Comparison of ENCODE assay signal across 8 cellular contexts in genomic region chrX:53684415-53685192, GRCh38. TPM values are rescaled to one million over a fixed set of nuclear protein-coding genes. Genes with fewer than 3 reads are reported as not detected.
DNase-seq lines count a peak whose midpoint lies in the region; ATAC-seq, FAIRE-seq and TF ChIP-seq lines count a peak whose summit lies in the region.

No MANE protein-coding gene starts in this region.

- ATAC-seq in GM18520 (IDR thresholded peaks at IDR 0.05; ENCODE audit: unreplicated experiment) = no peak

- DNase-seq in ACHN (peak; percentile 7), GM19239 (ENCODE audit: insufficient read length, low spot score) (no peak), endothelial cell of umbilical vein (ENCODE audit: low read depth, low spot score) (no peak), SIG-M5 treated with dmso at 0.1 percent for 504 hours (lab: John Stamatoyannopoulos, UW; ENCODE audit: unreplicated experiment) (no peak), NOMO-1 treated with dmso at 0.1 percent for 144 hours (lab: John Stamatoyannopoulos, UW; ENCODE audit: unreplicated experiment) (no peak)

- H3K4me1 ChIP-seq in endothelial cell of umbilical vein (ENCODE audit: control insufficient read depth, extremely low read depth, insufficient read depth, low read length) = peaks cover 23% of the 10 kb centered on the region
- no peaks in the 10 kb centered on the region for H3K4me1 ChIP-seq in parathyroid adenoma

- intact Hi-C loops in endothelial cell of umbilical vein (cut with micrococcal nuclease) = loop anchor here (1.0 to 10.0 kb wide), 5 partner anchors 262 to 1480 kb away; partner anchors contain the start of genes FAM120C, MAGED2, PHF8 and RIBC1

- H3K27me3 ChIP-seq in endothelial cell of umbilical vein (ENCODE audit: control insufficient read depth in 2 of 2, insufficient read depth in 2 of 2, low read length in 2 of 2) (no peaks in the 10 kb centered on the region), parathyroid adenoma (ENCODE audit: control insufficient read depth, insufficient read depth, low read length) (no peaks in the 10 kb centered on the region)

- no peak overlapping the region for H2AFZ ChIP-seq in endothelial cell of umbilical vein (ENCODE audit: low read depth, low read length)
- H2AFZ ChIP-seq in parathyroid adenoma = peak overlapping the region; percentile 68

- H3K27ac ChIP-seq in endothelial cell of umbilical vein (ENCODE audit: insufficient read depth, low read depth, low read length) = peak overlapping the region; percentile 72
- H3K27ac ChIP-seq in parathyroid adenoma = peak overlapping the region; percentile 98

- H3K9me3 ChIP-seq in endothelial cell of umbilical vein (replicated peaks; ENCODE audit: control insufficient read depth, insufficient read depth, low read length) (no peaks in the 10 kb centered on the region), parathyroid adenoma (ENCODE audit: control insufficient read depth, low read length) (no peaks in the 10 kb centered on the region)

- in situ Hi-C loops in ACHN (cut with HindIII; ENCODE audit: low pct_ligation_motif_present, low pct_unique_long_range_greater_than_20kb, low sequenced_read_pairs) = no loop called here

- CTCF ChIA-PET in endothelial cell of umbilical vein (lab: Charles Lee) = interaction anchor here (1.7 kb wide), 1 partner anchor 10 kb away, joined by 5 read pairs; no protein-coding TSS in a partner anchor

- no TSS peak for BruUV-seq in endothelial cell of umbilical vein (replicated peaks; lab: Mats Ljungman, UMichigan)

- H3K79me2 ChIP-seq in endothelial cell of umbilical vein (ENCODE audit: control insufficient read depth, insufficient read depth, low read length) (peaks cover 49% of the 10 kb centered on the region), parathyroid adenoma (peaks cover 2% of the 10 kb centered on the region)

- peak overlapping the region; percentile 40 to 77 (median 40) for H3K4me3 ChIP-seq in endothelial cell of umbilical vein (replicated peaks in 1 of 3; ENCODE audit: insufficient read depth in 1 of 3, low read depth in 1 of 3, low read length in 3 of 3)
- peak overlapping the region; percentile 74 for H3K4me3 ChIP-seq in parathyroid adenoma (ENCODE audit: low read depth, low read length)

- peak overlapping the region; percentile 98 for H3K4me2 ChIP-seq in endothelial cell of umbilical vein (ENCODE audit: insufficient read depth, low read length)
- peak overlapping the region; percentile 80 for H3K4me2 ChIP-seq in parathyroid adenoma (ENCODE audit: low read length)

- dilution Hi-C loops in endothelial cell of umbilical vein (cut with MboI; ENCODE audit: extremely low pct_ligation_motif_present, low sequenced_read_pairs) = no loop called here

- TF ChIP-seq CTCF in endothelial cell of umbilical vein (IDR thresholded peaks at IDR 0.05; ENCODE audit: extremely low read depth in 1 of 2, insufficient read depth in 1 of 2, low read depth in 1 of 2, low read length in 2 of 2) = no peak
- TF ChIP-seq CTCF in parathyroid adenoma (IDR thresholded peaks at IDR 0.05) = no peak

- TF ChIP-seq POLR2A in endothelial cell of umbilical vein (IDR thresholded peaks at IDR 0.05; ENCODE audit: low read depth, low read length) = no peak

- H3K9ac ChIP-seq in endothelial cell of umbilical vein (replicated peaks; ENCODE audit: extremely low read depth, insufficient read depth, low read length) (peak overlapping the region; percentile 82), parathyroid adenoma (no peak overlapping the region)

- no peaks in the 10 kb centered on the region for H3K9me1 ChIP-seq in endothelial cell of umbilical vein (replicated peaks; ENCODE audit: control insufficient read depth, extremely low read depth, insufficient read depth, low read length)

- POLR2A ChIA-PET in endothelial cell of umbilical vein (lab: Charles Lee) = no interaction called here

- FAIRE-seq in GM19239 (lab: Jason Lieb, UNC) (peak; percentile 98), endothelial cell of umbilical vein (lab: Jason Lieb, UNC) (peak; percentile 74)

- peaks cover 3% of the 10 kb centered on the region for H4K20me1 ChIP-seq in endothelial cell of umbilical vein (replicated peaks; ENCODE audit: control insufficient read depth, extremely low read depth, insufficient read depth, low read length)

- H3K36me3 ChIP-seq in endothelial cell of umbilical vein (ENCODE audit: control insufficient read depth in 2 of 2, extremely low read depth in 1 of 2, insufficient read depth in 2 of 2, low read length in 2 of 2) (peaks cover 2 to 3% of the 10 kb centered on the region in 2 experiments), parathyroid adenoma (ENCODE audit: control insufficient read depth, insufficient read depth, low read length) (no peaks in the 10 kb centered on the region)

TF ChIP-seq in PFSK-1, 5 proteins besides CTCF, POLR2A, EP300 and RAD21 (continues in another document):
- TF ChIP-seq TAF1 (IDR thresholded peaks at IDR 0.05; ENCODE audit: borderline replicate concordance, insufficient read depth, low read length) = no peak
- TF ChIP-seq SIN3A (IDR thresholded peaks at IDR 0.05; ENCODE audit: borderline replicate concordance, insufficient read depth, low read length) = peak; percentile 13; the same call in 1 of the 2 replicates
- TF ChIP-seq, protein P1, sequence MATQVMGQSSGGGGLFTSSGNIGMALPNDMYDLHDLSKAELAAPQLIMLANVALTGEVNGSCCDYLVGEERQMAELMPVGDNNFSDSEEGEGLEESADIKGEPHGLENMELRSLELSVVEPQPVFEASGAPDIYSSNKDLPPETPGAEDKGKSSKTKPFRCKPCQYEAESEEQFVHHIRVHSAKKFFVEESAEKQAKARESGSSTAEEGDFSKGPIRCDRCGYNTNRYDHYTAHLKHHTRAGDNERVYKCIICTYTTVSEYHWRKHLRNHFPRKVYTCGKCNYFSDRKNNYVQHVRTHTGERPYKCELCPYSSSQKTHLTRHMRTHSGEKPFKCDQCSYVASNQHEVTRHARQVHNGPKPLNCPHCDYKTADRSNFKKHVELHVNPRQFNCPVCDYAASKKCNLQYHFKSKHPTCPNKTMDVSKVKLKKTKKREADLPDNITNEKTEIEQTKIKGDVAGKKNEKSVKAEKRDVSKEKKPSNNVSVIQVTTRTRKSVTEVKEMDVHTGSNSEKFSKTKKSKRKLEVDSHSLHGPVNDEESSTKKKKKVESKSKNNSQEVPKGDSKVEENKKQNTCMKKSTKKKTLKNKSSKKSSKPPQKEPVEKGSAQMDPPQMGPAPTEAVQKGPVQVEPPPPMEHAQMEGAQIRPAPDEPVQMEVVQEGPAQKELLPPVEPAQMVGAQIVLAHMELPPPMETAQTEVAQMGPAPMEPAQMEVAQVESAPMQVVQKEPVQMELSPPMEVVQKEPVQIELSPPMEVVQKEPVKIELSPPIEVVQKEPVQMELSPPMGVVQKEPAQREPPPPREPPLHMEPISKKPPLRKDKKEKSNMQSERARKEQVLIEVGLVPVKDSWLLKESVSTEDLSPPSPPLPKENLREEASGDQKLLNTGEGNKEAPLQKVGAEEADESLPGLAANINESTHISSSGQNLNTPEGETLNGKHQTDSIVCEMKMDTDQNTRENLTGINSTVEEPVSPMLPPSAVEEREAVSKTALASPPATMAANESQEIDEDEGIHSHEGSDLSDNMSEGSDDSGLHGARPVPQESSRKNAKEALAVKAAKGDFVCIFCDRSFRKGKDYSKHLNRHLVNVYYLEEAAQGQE (IDR thresholded peaks at IDR 0.05; ENCODE audit: insufficient read depth in 1 of 2, low read depth in 2 of 2, low read length in 2 of 2) = no peak
- TF ChIP-seq FOXP2 (optimal IDR thresholded peaks at IDR 0.05; ENCODE audit: borderline replicate concordance, extremely low read depth, extremely low read length, insufficient read depth) = no peak

TF ChIP-seq in endothelial cell of umbilical vein, 7 proteins besides CTCF, POLR2A, EP300 and RAD21:
- TF ChIP-seq, protein P2, sequence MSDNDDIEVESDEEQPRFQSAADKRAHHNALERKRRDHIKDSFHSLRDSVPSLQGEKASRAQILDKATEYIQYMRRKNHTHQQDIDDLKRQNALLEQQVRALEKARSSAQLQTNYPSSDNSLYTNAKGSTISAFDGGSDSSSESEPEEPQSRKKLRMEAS (IDR thresholded peaks at IDR 0.05; ENCODE audit: insufficient read depth, insufficient read length) = no peak
- TF ChIP-seq POLR2AphosphoS5 (IDR thresholded peaks at IDR 0.05; ENCODE audit: insufficient read depth, low read depth, low read length) (no peak), GATA2 (IDR thresholded peaks at IDR 0.05; ENCODE audit: insufficient read depth, insufficient read length, low read depth, low read length) (no peak), MYC (IDR thresholded peaks at IDR 0.05; ENCODE audit: low read depth, low read length) (no peak), JUN (IDR thresholded peaks at IDR 0.05; ENCODE audit: borderline replicate concordance, insufficient read depth, insufficient read length, low read depth) (no peak), FOS (IDR thresholded peaks at IDR 0.05; ENCODE audit: borderline replicate concordance, insufficient read depth, low read length) (no peak), EZH2 (IDR thresholded peaks at IDR 0.05; ENCODE audit: borderline replicate concordance, low read depth, low read length, severe bottlenecking) (no peak)

RNA-seq across cellular contexts. Expression of gene HUWE1, which starts 1.9 kb away (rescaled TPM):
- polyA plus RNA-seq in PFSK-1 (2012; ENCODE audit: insufficient read length, low read depth) = 104 TPM
- 193 and 210 TPM in 2 replicates for total RNA-seq in endothelial cell of umbilical vein
- polyA plus RNA-seq in endothelial cell of umbilical vein = 66.6 and 81.8 TPM in 2 replicates
- polyA plus RNA-seq in endothelial cell of umbilical vein (2011; cell fraction: cytosol; rRNA removed) = 72.3 TPM in 2 replicates
- polyA plus RNA-seq in endothelial cell of umbilical vein (2011; cell fraction: nucleus; rRNA removed) = 207 and 232 TPM in 2 replicates
- polyA plus RNA-seq in endothelial cell of umbilical vein (2012) = 107 and 113 TPM in 2 replicates
- polyA minus RNA-seq in endothelial cell of umbilical vein = 367 and 452 TPM in 2 replicates
- 244 TPM for polyA minus RNA-seq in endothelial cell of umbilical vein (2011; cell fraction: cytosol; rRNA and poly(A)+ RNA removed)
- 265 and 410 TPM in 2 replicates for polyA minus RNA-seq in endothelial cell of umbilical vein (2011; cell fraction: nucleus; rRNA and poly(A)+ RNA removed)
